ENCODE assay signal across 23 cellular contexts in the genomic region with DNA sequence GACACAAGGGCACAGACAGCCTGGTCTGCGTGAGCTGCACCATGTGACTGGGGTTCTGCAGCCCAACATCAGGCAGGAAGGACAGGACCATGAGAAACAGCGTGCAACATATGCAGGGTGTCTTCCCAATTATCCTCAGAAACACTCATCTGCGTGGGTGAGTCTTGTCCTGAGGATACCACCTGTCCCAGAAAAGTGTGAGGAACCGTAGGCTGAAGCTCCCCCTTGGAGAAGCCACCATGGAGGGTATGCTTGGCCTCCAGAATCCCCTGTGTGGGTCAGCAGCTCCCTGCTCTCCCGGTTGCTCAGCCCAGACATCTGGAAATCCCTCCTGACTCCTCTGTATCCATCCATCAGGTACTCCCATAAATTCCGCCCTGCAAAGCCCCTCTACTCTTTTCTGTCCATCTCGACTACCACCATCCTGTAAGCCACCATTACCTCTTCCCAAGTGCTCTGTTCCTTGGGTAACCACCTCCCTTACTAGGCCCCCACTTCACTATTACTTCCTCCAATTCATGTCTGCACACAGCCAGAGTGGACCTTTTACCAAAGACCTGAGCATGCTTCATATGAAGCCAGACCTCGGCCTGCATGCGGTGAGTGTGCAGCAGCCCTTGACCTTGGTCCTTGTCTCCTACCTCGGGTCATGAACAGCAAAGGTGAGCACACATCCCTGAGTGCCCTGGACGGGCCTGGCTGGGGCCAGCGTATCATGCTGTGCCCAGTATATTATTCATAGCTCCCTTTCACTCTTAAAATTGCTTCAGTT. TPM values are rescaled to one million over a fixed set of nuclear protein-coding genes. Genes with fewer than 3 reads are reported as not detected.
DNase-seq lines count a peak whose midpoint lies in the region; ATAC-seq and TF ChIP-seq lines count a peak whose summit lies in the region.
"Had no signal": no experiment of that assay in that cellular context is flagged by ENCODE, and none has a peak within 500 bp of the region (broad histone marks: within the 10 kb centered on the region; RNA-seq: fewer than 3 reads in every experiment).

No MANE protein-coding gene starts in this region.

- no peak overlapping the region for H3K27ac ChIP-seq in right atrium auricular region
- H3K27ac ChIP-seq in left ventricle myocardium inferior (replicated peaks): no peak overlapping the region
- H3K27ac ChIP-seq in right lobe of liver: no peak overlapping the region
- H3K27ac ChIP-seq: C4-2B, esophagus muscularis mucosa, neural progenitor cell, psoas muscle, uterus had no signal

- H3K9me3 ChIP-seq in right atrium auricular region (no peaks in the 10 kb centered on the region), left ventricle myocardium inferior (replicated peaks) (no peaks in the 10 kb centered on the region), right lobe of liver (no peaks in the 10 kb centered on the region)
- H3K9me3 ChIP-seq: esophagus muscularis mucosa, psoas muscle, uterus had no signal

- H3K27me3 ChIP-seq in right atrium auricular region: no peaks in the 10 kb centered on the region
- no peaks in the 10 kb centered on the region for H3K27me3 ChIP-seq in left ventricle myocardium inferior (ENCODE audit: low read depth)
- H3K27me3 ChIP-seq in right lobe of liver: no peaks in the 10 kb centered on the region
- H3K27me3 ChIP-seq: esophagus muscularis mucosa, neural progenitor cell, uterus had no signal

- WGBS in right lobe of liver (ENCODE audit: insufficient coverage, low coverage, low lambda C conversion rate, missing lambda C conversion rate): 86% methylated on average over 6 of the region's 12 CpGs

- no peak for TF ChIP-seq POLR2A in right lobe of liver (IDR thresholded peaks at IDR 0.05)

- H3K4me3 ChIP-seq in right atrium auricular region (no peak overlapping the region), left ventricle myocardium inferior (no peak overlapping the region), right lobe of liver (no peak overlapping the region)
- H3K4me3 ChIP-seq: esophagus muscularis mucosa, neural progenitor cell, psoas muscle, uterus had no signal

- intact Hi-C loops in left ventricle myocardium inferior (cut with micrococcal nuclease): no loop called here
- intact Hi-C loops in right lobe of liver (cut with DNase I): no loop called here

- H3K4me1 Mint-ChIP-seq in chondrocyte (ENCODE audit: low read depth): peaks cover 54% of the 10 kb centered on the region
- H3K4me1 Mint-ChIP-seq: neural progenitor cell had no signal

- peaks cover 2% of the 10 kb centered on the region for H3K9me3 Mint-ChIP-seq in chondrocyte (ENCODE audit: low read depth)

- no peak for TF ChIP-seq CTCF in right atrium auricular region (IDR thresholded peaks at IDR 0.05)
- no peak for TF ChIP-seq CTCF in left ventricle myocardium inferior (IDR thresholded peaks at IDR 0.05; ENCODE audit: borderline replicate concordance)
- no peak for TF ChIP-seq CTCF in chondrocyte (IDR thresholded peaks at IDR 0.05)
- TF ChIP-seq CTCF in right lobe of liver (IDR thresholded peaks at IDR 0.05): no peak

- peaks cover 1% of the 10 kb centered on the region for H3K36me3 Mint-ChIP-seq in chondrocyte (ENCODE audit: low read depth)
- H3K36me3 Mint-ChIP-seq: neural progenitor cell had no signal

- H3K27ac Mint-ChIP-seq in chondrocyte (ENCODE audit: unreplicated experiment): peak overlapping the region; percentile 96
- H3K27ac Mint-ChIP-seq: neural progenitor cell, T-helper 17 cell had no signal

- H3K36me3 ChIP-seq in right atrium auricular region: no peaks in the 10 kb centered on the region
- no peaks in the 10 kb centered on the region for H3K36me3 ChIP-seq in left ventricle myocardium inferior
- H3K36me3 ChIP-seq in right lobe of liver: no peaks in the 10 kb centered on the region
- H3K36me3 ChIP-seq: esophagus muscularis mucosa, neural progenitor cell, uterus had no signal

- DNase-seq in right atrium auricular region (ENCODE audit: low spot score): peak; percentile 52
- DNase-seq in left ventricle myocardium inferior: no peak
- no peak for DNase-seq in chondrocyte (ENCODE audit: low spot score)
- DNase-seq in right lobe of liver: no peak
- DNase-seq in OCI-M1 (lab: John Stamatoyannopoulos, UW): no peak
- no peak for DNase-seq in NCI-H446 treated with DMSO at 0.1 percent for 48 hours (lab: John Stamatoyannopoulos, UW)
- DNase-seq in mucosa of gallbladder (ENCODE audit: low spot score): no peak
- DNase-seq in superior temporal gyrus (ENCODE audit: extremely low spot score): no peak
- DNase-seq: activated CD4-positive, alpha-beta T cell treated with anti-CD3 and anti-CD28 coated beads, Interleukin-2, amount 50 U/mL, for 48 hours; activated gamma-delta T cell treated with Interleukin-2 at 50 U/mL for 16 hours; amygdala; caudate nucleus; NCI-H146; NCI-H2171; NCI-H526; psoas muscle; SHP77; stimulated activated CD4-positive, alpha-beta T cell treated with anti-CD3 and anti-CD28 coated beads, Interleukin-4, amount 100 ng/mL, for 4 hours; T-helper 17 cell; uterus had no signal

- H3K4me1 ChIP-seq in right atrium auricular region (no peaks in the 10 kb centered on the region), left ventricle myocardium inferior (no peaks in the 10 kb centered on the region), right lobe of liver (peaks cover 0 to 13% (median 0%) of the 10 kb centered on the region in 4 donors)
- H3K4me1 ChIP-seq: neural progenitor cell, uterus had no signal

- no peak overlapping the region for H3K4me3 Mint-ChIP-seq in chondrocyte (ENCODE audit: unreplicated experiment)
- H3K4me3 Mint-ChIP-seq: neural progenitor cell, T-helper 17 cell had no signal

- ATAC-seq in right lobe of liver: peak; percentile 21 to 45 (median 40)
- ATAC-seq: T-helper 17 cell had no signal

- H3K27me3 Mint-ChIP-seq in chondrocyte (ENCODE audit: low read depth): no peaks in the 10 kb centered on the region

RNA-seq across cellular contexts. Expression of a gene that starts 33.1 kb away (rescaled TPM):
- total RNA-seq in right atrium auricular region (10 to 100 TPM; 31.4 to 37.2 TPM), left ventricle myocardium inferior (40.9 TPM), chondrocyte (12.0 to 14.2 TPM (median 13.6 TPM) in 3 replicates), right lobe of liver (100 to 1,000 TPM in 4 of 6 experiments, 10 to 100 TPM in 2; 38.3 to 252 (median 129) TPM), mucosa of gallbladder (93.5 TPM)
